8 cellular contexts compared by ENCODE assay signal in the genomic region with DNA sequence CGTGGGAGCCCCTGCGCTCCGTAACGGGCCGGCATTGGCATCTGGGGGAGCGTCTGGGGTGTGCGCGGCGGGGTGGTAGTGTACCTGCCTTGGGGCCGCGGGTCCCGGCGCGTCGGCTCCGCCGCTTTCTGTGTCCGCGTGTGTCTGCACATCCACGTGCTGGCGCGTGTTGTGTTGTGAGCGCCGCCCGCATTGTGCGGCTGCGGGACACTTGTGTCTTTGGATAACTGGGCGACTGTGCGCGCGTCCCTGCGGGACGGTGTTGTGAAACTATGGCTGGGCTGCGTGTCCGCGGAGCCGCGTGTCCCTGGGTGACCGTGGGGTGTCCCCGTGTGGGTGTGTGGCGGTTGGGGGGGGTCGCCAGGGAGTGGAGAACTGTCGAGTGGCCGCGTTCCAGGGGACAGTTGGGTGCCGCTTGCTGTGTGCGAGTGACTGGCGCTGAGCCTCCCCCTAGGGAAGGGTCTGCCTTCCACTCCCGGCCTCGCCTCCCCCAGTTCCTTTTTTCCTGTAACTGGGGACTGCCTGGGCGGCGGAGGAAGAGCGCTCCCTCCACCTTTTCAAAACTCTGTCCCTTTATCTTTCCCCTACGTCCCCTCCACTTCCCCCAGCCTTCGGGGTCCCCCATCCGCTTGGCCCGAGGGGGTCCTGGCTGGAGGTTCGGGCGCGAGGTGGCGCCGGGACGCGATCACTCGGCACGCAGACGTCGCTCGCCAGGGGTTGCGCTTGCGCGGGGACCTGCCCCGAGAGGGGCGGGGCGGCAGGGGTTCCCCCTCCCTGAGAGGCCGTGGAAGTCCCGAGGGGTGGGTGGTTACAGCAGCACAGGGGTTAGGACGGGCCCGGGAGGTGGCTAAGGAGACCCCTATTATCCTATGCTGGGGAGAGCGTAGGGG. TPM values are rescaled to one million over a fixed set of nuclear protein-coding genes. Genes with fewer than 3 reads are reported as not detected.
DNase-seq lines count a peak whose midpoint lies in the region; ATAC-seq and TF ChIP-seq lines count a peak whose summit lies in the region.

No MANE protein-coding gene starts in this region.

- in situ Hi-C loops in mammary epithelial cell (cut with MboI; ENCODE audit: low sequenced_read_pairs in 2 of 2) = no loop called here

- peak overlapping the region; percentile 26 for H3K4me3 ChIP-seq in CD4-positive, CD25-positive, alpha-beta regulatory T cell (ENCODE audit: low read depth, low read length)
- peak overlapping the region; percentile 52 for H3K4me3 ChIP-seq in WERI-Rb-1 (ENCODE audit: low read depth, low read length)
- H3K4me3 ChIP-seq in mammary epithelial cell (replicated peaks in 1 of 3; ENCODE audit: insufficient read depth in 1 of 3, low read depth in 2 of 3, low read length in 3 of 3) = peak overlapping the region; percentile 65 to 76 (median 72)

- H3K36me3 ChIP-seq in CD4-positive, CD25-positive, alpha-beta regulatory T cell (ENCODE audit: control insufficient read depth, insufficient read depth, low read length) = no peaks in the 10 kb centered on the region
- H3K36me3 ChIP-seq in WERI-Rb-1 = no peaks in the 10 kb centered on the region; the same call in 1 of the 2 replicates
- H3K36me3 ChIP-seq in mammary epithelial cell (ENCODE audit: insufficient read depth, low read length) = no peaks in the 10 kb centered on the region

- no peak for TF ChIP-seq CTCF in WERI-Rb-1 (IDR thresholded peaks at IDR 0.05; ENCODE audit: low read depth, low read length)
- no peak for TF ChIP-seq CTCF in mammary epithelial cell (conservative IDR thresholded peaks at IDR 0.05 in 1 of 2, IDR thresholded peaks at IDR 0.05 in 1 of 2; ENCODE audit: extremely low read depth in 1 of 2, insufficient read depth in 1 of 2, low read depth in 1 of 2, low read length in 2 of 2)

- peaks cover 37% of the 10 kb centered on the region for H3K4me1 ChIP-seq in CD4-positive, CD25-positive, alpha-beta regulatory T cell (ENCODE audit: control insufficient read depth, insufficient read depth, low read length, poor library complexity, severe bottlenecking)
- H3K4me1 ChIP-seq in mammary epithelial cell (ENCODE audit: insufficient read depth, low read length) = peaks cover 21% of the 10 kb centered on the region

- peak; percentile 29 to 38 for ATAC-seq in CD4-positive, CD25-positive, alpha-beta regulatory T cell (ENCODE audit: low read depth in 2 of 2)
- ATAC-seq in HG02642 (IDR thresholded peaks at IDR 0.05; ENCODE audit: poor library complexity, unreplicated experiment) = peak; percentile 45
- peak; percentile 63 for ATAC-seq in left lobe of liver
- ATAC-seq in HG02981 (IDR thresholded peaks at IDR 0.05; ENCODE audit: unreplicated experiment) = no peak

- intact Hi-C loops in mammary epithelial cell (cut with micrococcal nuclease) = no loop called here

- H3K9me3 ChIP-seq in CD4-positive, CD25-positive, alpha-beta regulatory T cell (ENCODE audit: control insufficient read depth in 2 of 2, low read length in 2 of 2) = no peaks in the 10 kb centered on the region
- H3K9me3 ChIP-seq in WERI-Rb-1 (ENCODE audit: severe bottlenecking) = no peaks in the 10 kb centered on the region
- no peaks in the 10 kb centered on the region for H3K9me3 ChIP-seq in mammary epithelial cell (replicated peaks; ENCODE audit: insufficient read depth, low read length)

- no peak overlapping the region for H3K9ac ChIP-seq in mammary epithelial cell (ENCODE audit: insufficient read depth, low read length)

- CTCF ChIA-PET in mammary epithelial cell (lab: Charles Lee; ENCODE audit: low non-redundant PET) = no interaction called here

- H3K27ac ChIP-seq in CD4-positive, CD25-positive, alpha-beta regulatory T cell (ENCODE audit: insufficient read depth, low read length, poor library complexity, severe bottlenecking) = peak overlapping the region; percentile 66
- H3K27ac ChIP-seq in WERI-Rb-1 (peak overlapping the region; percentile 68), mammary epithelial cell (ENCODE audit: insufficient read depth, low read depth, low read length) (no peak overlapping the region)

- dilution Hi-C loops in mammary epithelial cell (cut with HindIII; ENCODE audit: low sequenced_read_pairs) = no loop called here

- H3K79me2 ChIP-seq in mammary epithelial cell (ENCODE audit: insufficient read depth, low read length) = peaks cover 20% of the 10 kb centered on the region

- H3K4me2 ChIP-seq in mammary epithelial cell (ENCODE audit: insufficient read depth, low read depth, low read length) = peak overlapping the region; percentile 99

- H3K9me3 Mint-ChIP-seq in CD4-positive, CD25-positive, alpha-beta regulatory T cell = peaks cover 0 to 1% (median 0%) of the 10 kb centered on the region in 7 donors

- no peaks in the 10 kb centered on the region for H3K36me3 Mint-ChIP-seq in CD4-positive, CD25-positive, alpha-beta regulatory T cell

- H2AFZ ChIP-seq in mammary epithelial cell (ENCODE audit: low read depth, low read length) = peak overlapping the region; percentile 86

- no TSS peak for BruUV-seq in mammary epithelial cell (replicated peaks; lab: Mats Ljungman, UMichigan)

- H3K27ac Mint-ChIP-seq in CD4-positive, CD25-positive, alpha-beta regulatory T cell = peak overlapping the region; percentile 14 to 90 (median 81)

- no peaks in the 10 kb centered on the region for H4K20me1 ChIP-seq in mammary epithelial cell (ENCODE audit: insufficient read depth, low read length)

- peak overlapping the region; percentile 91 to 95 (median 93) for H3K4me3 Mint-ChIP-seq in CD4-positive, CD25-positive, alpha-beta regulatory T cell

- 8% methylated on average over 31 of the region's 80 CpGs for WGBS in mammary epithelial cell (ENCODE audit: low coverage, missing lambda C conversion rate)

- peak; percentile 61 to 66 (median 64) for DNase-seq in CD4-positive, CD25-positive, alpha-beta regulatory T cell
- DNase-seq in WERI-Rb-1 (peak; percentile 74), mammary epithelial cell (no peak), left lobe of liver (ENCODE audit: low spot score) (peak; percentile 88), iPS-NIHi11 (ENCODE audit: low spot score) (no peak)
- peak; percentile 77 for DNase-seq in stimulated activated CD4-positive, alpha-beta T cell treated with anti-CD3 and anti-CD28 coated beads, Interleukin-2, amount 100 ng/mL, for 4 hours (ENCODE audit: low read depth)

- peaks cover 0 to 52% (median 28%) of the 10 kb centered on the region in 4 donors for H3K4me1 Mint-ChIP-seq in CD4-positive, CD25-positive, alpha-beta regulatory T cell

- no peaks in the 10 kb centered on the region for H3K27me3 ChIP-seq in CD4-positive, CD25-positive, alpha-beta regulatory T cell (ENCODE audit: control insufficient read depth, insufficient read depth, low read length)
- H3K27me3 ChIP-seq in WERI-Rb-1 (ENCODE audit: insufficient read depth, low read depth, severe bottlenecking) = no peaks in the 10 kb centered on the region
- no peaks in the 10 kb centered on the region for H3K27me3 ChIP-seq in mammary epithelial cell (ENCODE audit: insufficient read depth, low read length)

- H3K27me3 Mint-ChIP-seq in CD4-positive, CD25-positive, alpha-beta regulatory T cell = peaks cover 44% of the 10 kb centered on the region

RNA-seq across cellular contexts. Expression of a gene that starts 5.6 kb away (rescaled TPM):
- 17.8 TPM for total RNA-seq in CD4-positive, CD25-positive, alpha-beta regulatory T cell
- 1 to 10 TPM; 3.7 to 5.8 (median 4.0) TPM for polyA plus RNA-seq in CD4-positive, CD25-positive, alpha-beta regulatory T cell
- 10 to 100 TPM; 43.7 to 77.5 TPM for total RNA-seq in mammary epithelial cell
- 8.9 TPM for polyA plus RNA-seq in mammary epithelial cell
- polyA minus RNA-seq in mammary epithelial cell = 43.2 TPM
- total RNA-seq in left lobe of liver = 203 TPM

Comparison
In these comparisons a context has a peak if more than half of its experiments do, and no peak if none do; other contexts are left out.
1. DNase-seq: peak in CD4-positive, CD25-positive, alpha-beta regulatory T cell (3 of 3), WERI-Rb-1 (single experiment), left lobe of liver (single experiment) and stimulated activated CD4-positive, alpha-beta T cell treated with anti-CD3 and anti-CD28 coated beads, Interleukin-2, amount 100 ng/mL, for 4 hours (single experiment); none in mammary epithelial cell (single experiment) and iPS-NIHi11 (single experiment).
2. Peak in every context shown above with its lines, with median percentiles within 50 percentile points of each other: H3K4me3 ChIP-seq.